ENCODE assay signal across 1 cellular context in genomic region chr16:83948914-83949723, GRCh38.
TF ChIP-seq lines count a peak whose summit lies in the region.

No MANE protein-coding gene starts in this region.

TF ChIP-seq in HepG2, 621 proteins besides CTCF, POLR2A, EP300 and RAD21 (continued from another document and continues in another):
- TF ChIP-seq E2F5 (CRISPR knock-in tag; conservative IDR thresholded peaks at IDR 0.05) (no peak), ZNF839 (CRISPR knock-in tag; IDR thresholded peaks at IDR 0.05; ENCODE audit: borderline replicate concordance) (peak; percentile 37; the same call in 1 of the 2 replicates), GATA4 (IDR thresholded peaks at IDR 0.05; ENCODE audit: borderline replicate concordance, low read depth) (peak; percentile 74; the same call in 1 of the 2 replicates), KLF16 (CRISPR knock-in tag; IDR thresholded peaks at IDR 0.05) (0 out of 4 replicates have a peak, but pooled peaks of 1 of the 2 experiments have one; percentile 31), CEBPG (CRISPR knock-in tag; IDR thresholded peaks at IDR 0.05) (no peak), SAP130 (CRISPR knock-in tag; IDR thresholded peaks at IDR 0.05; ENCODE audit: low read depth) (peak; percentile 82), ZXDC (CRISPR knock-in tag; IDR thresholded peaks at IDR 0.05) (no peak), SMYD3 (CRISPR knock-in tag; IDR thresholded peaks at IDR 0.05) (no peak), CHD4 (IDR thresholded peaks at IDR 0.05; ENCODE audit: borderline replicate concordance, low read length) (no peak), ZNF556 (CRISPR knock-in tag; IDR thresholded peaks at IDR 0.05; ENCODE audit: borderline replicate concordance) (no peak; the same call in 1 of the 2 replicates), ARID4A (CRISPR knock-in tag; IDR thresholded peaks at IDR 0.05; ENCODE audit: borderline replicate concordance) (peak; percentile 70; the same call in 1 of the 2 replicates), HOXA3 (CRISPR knock-in tag; IDR thresholded peaks at IDR 0.05) (peak; percentile 64), JUN (CRISPR knock-in tag; IDR thresholded peaks at IDR 0.05) (0 out of 2 replicates have a peak, but pooled peaks have one; percentile 49), GATAD2A (CRISPR knock-in tag; IDR thresholded peaks at IDR 0.05) (peak; percentile 96), SKIL (CRISPR knock-in tag; IDR thresholded peaks at IDR 0.05; ENCODE audit: borderline replicate concordance) (peak; percentile 97), TFDP1 (CRISPR knock-in tag; IDR thresholded peaks at IDR 0.05; ENCODE audit: borderline replicate concordance) (0 out of 2 replicates have a peak, but pooled peaks have one; percentile 34), MLX (CRISPR knock-in tag; IDR thresholded peaks at IDR 0.05) (peak; percentile 66; the same call in 1 of the 2 replicates), RXRA (CRISPR knock-in tag; IDR thresholded peaks at IDR 0.05) (peak; percentile 89; the same call in 1 of the 2 replicates), GABPB1 (CRISPR knock-in tag; IDR thresholded peaks at IDR 0.05) (no peak; the same call in 1 of the 2 replicates), HIC2 (CRISPR knock-in tag; IDR thresholded peaks at IDR 0.05; ENCODE audit: low read depth) (peak; percentile 59; the same call in 1 of the 2 replicates), FOXO4 (CRISPR knock-in tag; conservative IDR thresholded peaks at IDR 0.05) (no peak), ARID5B (CRISPR knock-in tag; IDR thresholded peaks at IDR 0.05) (peak; percentile 92), ZNF772 (CRISPR knock-in tag; IDR thresholded peaks at IDR 0.05) (peak; percentile 74; the same call in 1 of the 2 replicates), NCOA5 (CRISPR knock-in tag; IDR thresholded peaks at IDR 0.05) (no peak), ZNF121 (CRISPR knock-in tag; IDR thresholded peaks at IDR 0.05) (0 out of 2 replicates have a peak, but pooled peaks have one; percentile 12), TCF12 (IDR thresholded peaks at IDR 0.05) (no peak), TCF12 (CRISPR knock-in tag; IDR thresholded peaks at IDR 0.05) (0 out of 2 replicates have a peak, but pooled peaks have one; percentile 49), MAFG (CRISPR knock-in tag; IDR thresholded peaks at IDR 0.05) (peak; percentile 70), ZNF572 (CRISPR knock-in tag; IDR thresholded peaks at IDR 0.05) (peak; percentile 77; the same call in 1 of the 2 replicates), SKI (IDR thresholded peaks at IDR 0.05; ENCODE audit: partially characterized antibody) (peak; percentile 87), SALL1 (CRISPR knock-in tag; IDR thresholded peaks at IDR 0.05) (peak; percentile 82), TEAD3 (CRISPR knock-in tag; optimal IDR thresholded peaks at IDR 0.05; ENCODE audit: borderline replicate concordance) (peak; percentile 79), PHF5A (CRISPR knock-in tag; IDR thresholded peaks at IDR 0.05; ENCODE audit: low read depth, unreplicated experiment) (no peak), ZBTB26 (CRISPR knock-in tag; IDR thresholded peaks at IDR 0.05; ENCODE audit: borderline replicate concordance) (peak; percentile 95), REL (CRISPR knock-in tag; conservative IDR thresholded peaks at IDR 0.05) (no peak), ZSCAN12 (CRISPR knock-in tag; IDR thresholded peaks at IDR 0.05) (no peak)
